9 cellular contexts compared by ENCODE assay signal in genomic region chr1:158329807-158330206, GRCh38. TPM values are rescaled to one million over a fixed set of nuclear protein-coding genes. Genes with fewer than 3 reads are reported as not detected.
DNase-seq lines count a peak whose midpoint lies in the region; ATAC-seq and TF ChIP-seq lines count a peak whose summit lies in the region.
"Had no signal": no experiment of that assay in that cellular context is flagged by ENCODE, and none has a peak within 500 bp of the region (broad histone marks: within the 10 kb centered on the region; RNA-seq: fewer than 3 reads in every experiment).

No MANE protein-coding gene starts in this region.

- H3K4me3 ChIP-seq in OCI-LY1 (ENCODE audit: low read depth, low read length, poor library complexity, severe bottlenecking) (no peak overlapping the region), fibroblast of villous mesenchyme (ENCODE audit: low read depth, low read length) (no peak overlapping the region)

- H3K9ac ChIP-seq in OCI-LY1 (ENCODE audit: low read length) = no peak overlapping the region

- no peaks in the 10 kb centered on the region for H3K9me2 ChIP-seq in OCI-LY1 (ENCODE audit: low read depth, low read length)

- H3K4me2 ChIP-seq in OCI-LY1 (ENCODE audit: low read length) = no peak overlapping the region

- no peaks in the 10 kb centered on the region for H3F3A ChIP-seq in OCI-LY1 (ENCODE audit: insufficient read depth, low read length)

- DNase-seq in fibroblast of villous mesenchyme (ENCODE audit: low read depth) = no peak
- DNase-seq in activated effector memory CD4-positive, alpha-beta T cell treated with Interleukin-2 at 50 U/mL for 16 hours = no peak
- DNase-seq: activated T-cell treated with anti-CD3 and anti-CD28 coated beads, Interleukin-2, amount 50 U/mL, for 1 hour had no signal

- no peaks in the 10 kb centered on the region for H3K4me1 ChIP-seq in OCI-LY1 (ENCODE audit: insufficient read depth, low read length, severe bottlenecking)

- no peaks in the 10 kb centered on the region for H3K9me3 ChIP-seq in OCI-LY1 (ENCODE audit: low read length)

- peak; percentile 48 for TF ChIP-seq CTCF in C4-2B (conservative IDR thresholded peaks at IDR 0.05)
- peak; percentile 52 for TF ChIP-seq CTCF in GM12874 (IDR thresholded peaks at IDR 0.05; ENCODE audit: insufficient read depth, low read depth, low read length)
- TF ChIP-seq CTCF in OCI-LY1 (IDR thresholded peaks at IDR 0.05; ENCODE audit: low read length) = peak; percentile 68
- peak; percentile 12 for TF ChIP-seq CTCF in fibroblast of villous mesenchyme (IDR thresholded peaks at IDR 0.05; ENCODE audit: insufficient read depth, low read depth, low read length)

- H4K20me1 ChIP-seq in OCI-LY1 (ENCODE audit: insufficient read depth, low read length) = no peaks in the 10 kb centered on the region

- ATAC-seq in GM18909 (IDR thresholded peaks at IDR 0.05; ENCODE audit: poor library complexity, unreplicated experiment) = no peak
- ATAC-seq in HG03045 (IDR thresholded peaks at IDR 0.05; ENCODE audit: unreplicated experiment) = no peak
- no peak for ATAC-seq in GM18520 (IDR thresholded peaks at IDR 0.05; ENCODE audit: unreplicated experiment)

- H3K27ac ChIP-seq in C4-2B (no peak overlapping the region), OCI-LY1 (ENCODE audit: low read depth, low read length, poor library complexity, severe bottlenecking) (no peak overlapping the region)

- H3K36me3 ChIP-seq in OCI-LY1 (ENCODE audit: insufficient read depth, low read length) = no peaks in the 10 kb centered on the region

- H3K79me2 ChIP-seq in OCI-LY1 (ENCODE audit: insufficient read depth, low read length) = no peaks in the 10 kb centered on the region

- no peak overlapping the region for H2AFZ ChIP-seq in OCI-LY1 (ENCODE audit: low read length)

- H3K27me3 ChIP-seq in OCI-LY1 (ENCODE audit: insufficient read depth, low read length) = no peaks in the 10 kb centered on the region

RNA-seq across cellular contexts. Expression of gene CD1B, which starts 1.5 kb away (rescaled TPM):
- total RNA-seq in fibroblast of villous mesenchyme = not detected in 2 replicates

RNA-seq across cellular contexts. Expression of gene CD1E, which starts 23.9 kb away (rescaled TPM):
- not detected in 2 replicates for total RNA-seq in fibroblast of villous mesenchyme

RNA-seq across cellular contexts. Expression of gene CD1C, which starts 40.1 kb away (rescaled TPM):
- not detected in 2 replicates for total RNA-seq in fibroblast of villous mesenchyme

Comparison
In these comparisons a context has a peak if more than half of its experiments do, and no peak if none do; other contexts are left out.
1. CTCF ChIP-seq: peak in every context shown above with its lines; median percentile 68 in OCI-LY1; 52 in GM12874; 48 in C4-2B; 12 in fibroblast of villous mesenchyme.